In genomic region chr16:77496934-77497333, GRCh38 we compare ENCODE assay signal across 20 cellular contexts.
"Had no signal": no experiment of that assay in that cellular context is flagged by ENCODE, and none has a peak within 500 bp of the region (broad histone marks: within the 10 kb centered on the region; RNA-seq: fewer than 3 reads in every experiment).

No MANE protein-coding gene starts in this region.

- H3K9me3 ChIP-seq: heart left ventricle, left lung, thoracic aorta, vagina had no signal

- DNase-seq: activated CD4-positive, alpha-beta T cell treated with anti-CD3 and anti-CD28 coated beads, Interleukin-2, amount 50 U/mL, for 1 hour; activated CD4-positive, CD25-positive, alpha-beta regulatory T cell treated with anti-CD3 and anti-CD28 coated beads, Interleukin-2, amount 50 U/mL, for 72 hours; activated CD8-positive, alpha-beta memory T cell treated with anti-CD3 and anti-CD28 coated beads, Interleukin-2, amount 50 U/mL, for 4 hours; activated T-cell treated with anti-CD3 and anti-CD28 coated beads, Interleukin-2, amount 50 U/mL, for 24 hours; aorta; central memory CD4-positive, alpha-beta T cell; dorsolateral prefrontal cortex; heart left ventricle; kidney; left lung; naive thymus-derived CD4-positive, alpha-beta T cell; stimulated activated CD4-positive, alpha-beta T cell treated with anti-CD3 and anti-CD28 coated beads, Interleukin-4, amount 100 ng/mL, for 24 hours; stimulated activated naive CD4-positive, alpha-beta T cell treated with Interleukin-2 at 50 U/mL for 16 hours; WERI-Rb-1 had no signal

- H3K27ac Mint-ChIP-seq: activated naive CD4-positive, alpha-beta T cell treated with anti-CD3 and anti-CD28 coated beads, Interleukin-2, amount 50 U/mL, for 72 hours; activated T-cell treated with anti-CD3 and anti-CD28 coated beads, Interleukin-2, amount 50 U/mL, for 24 hours; activated T-helper 17 cell treated with anti-CD3 and anti-CD28 coated beads, Interleukin-2, amount 50 U/mL, for 72 hours; naive thymus-derived CD4-positive, alpha-beta T cell; type B pancreatic cell had no signal

- H3K36me3 ChIP-seq: heart left ventricle, left lung, thoracic aorta, vagina, WERI-Rb-1 had no signal

- H3K27ac ChIP-seq: dorsolateral prefrontal cortex, heart left ventricle, left lung, thoracic aorta, vagina, WERI-Rb-1 had no signal

- ATAC-seq: activated naive CD4-positive, alpha-beta T cell treated with anti-CD3 and anti-CD28 coated beads, Interleukin-2, amount 50 U/mL, for 72 hours; activated T-helper 17 cell treated with anti-CD3 and anti-CD28 coated beads, Interleukin-2, amount 50 U/mL, for 72 hours; heart left ventricle; left lung; naive thymus-derived CD4-positive, alpha-beta T cell had no signal

- H3K4me1 Mint-ChIP-seq: activated T-helper 17 cell treated with anti-CD3 and anti-CD28 coated beads, Interleukin-2, amount 50 U/mL, for 72 hours had no signal

- H3K27me3 Mint-ChIP-seq: type B pancreatic cell had no signal

- H3K4me3 ChIP-seq: dorsolateral prefrontal cortex, heart left ventricle, left lung, lung, thoracic aorta, vagina had no signal

- H3K27me3 ChIP-seq: left lung, vagina had no signal

- H3K4me1 ChIP-seq: left lung had no signal

- H3K9me3 Mint-ChIP-seq: activated T-cell treated with anti-CD3 and anti-CD28 coated beads, Interleukin-2, amount 50 U/mL, for 24 hours; activated T-helper 17 cell treated with anti-CD3 and anti-CD28 coated beads, Interleukin-2, amount 50 U/mL, for 72 hours had no signal

- H3K36me3 Mint-ChIP-seq: activated naive CD4-positive, alpha-beta T cell treated with anti-CD3 and anti-CD28 coated beads, Interleukin-2, amount 50 U/mL, for 72 hours; naive thymus-derived CD4-positive, alpha-beta T cell; type B pancreatic cell had no signal

- H3K4me3 Mint-ChIP-seq: activated T-cell treated with anti-CD3 and anti-CD28 coated beads, Interleukin-2, amount 50 U/mL, for 24 hours; activated T-helper 17 cell treated with anti-CD3 and anti-CD28 coated beads, Interleukin-2, amount 50 U/mL, for 72 hours; naive thymus-derived CD4-positive, alpha-beta T cell; type B pancreatic cell had no signal
